ENCODE assay signal across 26 cellular contexts in the genomic region with DNA sequence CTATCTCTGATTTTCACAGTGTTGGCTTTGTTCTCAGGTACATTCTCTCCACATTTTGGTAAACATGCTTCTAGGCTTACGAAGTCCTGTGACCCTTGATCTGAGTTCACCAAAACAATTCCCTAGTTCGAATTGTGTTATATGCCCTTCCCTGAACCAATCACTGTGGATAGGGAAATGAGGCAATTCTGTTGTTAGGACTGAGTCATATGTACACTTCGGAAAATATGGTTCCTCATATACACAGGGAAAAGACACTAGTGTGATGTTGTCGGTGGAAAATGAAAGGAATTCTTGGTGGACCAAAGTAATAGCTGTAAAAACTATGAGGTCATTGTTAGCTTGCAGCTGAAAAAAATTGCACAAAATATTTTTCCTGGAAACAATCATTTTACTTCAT. TPM values are rescaled to one million over a fixed set of nuclear protein-coding genes. Genes with fewer than 3 reads are reported as not detected.
DNase-seq lines count a peak whose midpoint lies in the region; FAIRE-seq and TF ChIP-seq lines count a peak whose summit lies in the region.
"Had no signal": no experiment of that assay in that cellular context is flagged by ENCODE, and none has a peak within 500 bp of the region (broad histone marks: within the 10 kb centered on the region; RNA-seq: fewer than 3 reads in every experiment).

No MANE protein-coding gene starts in this region.

- intact Hi-C loops in MCF 10A (cut with micrococcal nuclease) (no loop called here), breast epithelium (cut with DNase I; ENCODE audit: low total_unique reads) (no loop called here), esophagus squamous epithelium (cut with DNase I) (no loop called here)

- no peaks in the 10 kb centered on the region for H4K20me1 ChIP-seq in astrocyte (ENCODE audit: insufficient read depth, low read length)
- H4K20me1 ChIP-seq: BLaER1 had no signal

- H3K9me3 Mint-ChIP-seq in MCF 10A (ENCODE audit: unreplicated experiment) (peaks cover 11% of the 10 kb centered on the region), astrocyte (ENCODE audit: unreplicated experiment) (no peaks in the 10 kb centered on the region)
- H3K9me3 Mint-ChIP-seq: CD8-positive, alpha-beta T cell; HFFc6 had no signal

- H3K36me3 ChIP-seq in breast epithelium = no peaks in the 10 kb centered on the region
- H3K36me3 ChIP-seq in astrocyte (ENCODE audit: insufficient read depth, low read length) = no peaks in the 10 kb centered on the region
- H3K36me3 ChIP-seq in esophagus squamous epithelium = no peaks in the 10 kb centered on the region
- H3K36me3 ChIP-seq in HAP-1 (replicated peaks) = no peaks in the 10 kb centered on the region
- H3K36me3 ChIP-seq: BLaER1 had no signal

- H3K36me3 Mint-ChIP-seq in MCF 10A (ENCODE audit: insufficient read depth, unreplicated experiment) = no peaks in the 10 kb centered on the region
- no peaks in the 10 kb centered on the region for H3K36me3 Mint-ChIP-seq in astrocyte (ENCODE audit: low read depth, unreplicated experiment)
- H3K36me3 Mint-ChIP-seq: CD8-positive, alpha-beta T cell had no signal

- in situ Hi-C loops in HAP-1 (cut with MboI; ENCODE audit: low sequenced_read_pairs) = no loop called here

- BruUV-seq in MCF 10A (replicated peaks; lab: Mats Ljungman, UMichigan) = no TSS peak

- peaks cover 0 to 6% of the 10 kb centered on the region in 2 donors for H3K27me3 ChIP-seq in breast epithelium
- H3K27me3 ChIP-seq in astrocyte (ENCODE audit: insufficient read depth, low read length) = no peaks in the 10 kb centered on the region
- no peaks in the 10 kb centered on the region for H3K27me3 ChIP-seq in esophagus squamous epithelium
- no peaks in the 10 kb centered on the region for H3K27me3 ChIP-seq in HAP-1 (ENCODE audit: low read depth)

- no peak overlapping the region for H3K4me2 ChIP-seq in astrocyte (ENCODE audit: low read length)
- H3K4me2 ChIP-seq: BLaER1, PC-9 had no signal

- no peaks in the 10 kb centered on the region for H3K4me1 ChIP-seq in breast epithelium
- no peaks in the 10 kb centered on the region for H3K4me1 ChIP-seq in astrocyte (ENCODE audit: insufficient read depth, low read length)
- H3K4me1 ChIP-seq in esophagus squamous epithelium = no peaks in the 10 kb centered on the region
- H3K4me1 ChIP-seq in HAP-1 = peaks cover 6% of the 10 kb centered on the region
- H3K4me1 ChIP-seq: BLaER1 had no signal

- H3K27ac ChIP-seq in breast epithelium = no peak overlapping the region
- no peak overlapping the region for H3K27ac ChIP-seq in astrocyte (ENCODE audit: low read depth, low read length)
- peak overlapping the region; percentile 64 to 79 (median 75) for H3K27ac ChIP-seq in esophagus squamous epithelium
- H3K27ac ChIP-seq: BLaER1, PC-9 had no signal

- H3K4me1 Mint-ChIP-seq in MCF 10A (ENCODE audit: insufficient read depth, unreplicated experiment) (peaks cover 15% of the 10 kb centered on the region), astrocyte (ENCODE audit: low read depth, unreplicated experiment) (peaks cover 2% of the 10 kb centered on the region)

- peak; percentile 78 for FAIRE-seq in astrocyte (lab: Jason Lieb, UNC)
- FAIRE-seq: GM12878, GM18507, H1, HepG2 had no signal

- no peak for TF ChIP-seq CTCF in MCF 10A (IDR thresholded peaks at IDR 0.05; ENCODE audit: unreplicated experiment)
- TF ChIP-seq CTCF in breast epithelium (IDR thresholded peaks at IDR 0.05) = no peak
- no peak for TF ChIP-seq CTCF in astrocyte (IDR thresholded peaks at IDR 0.05; ENCODE audit: insufficient read depth, low read depth, low read length)
- no peak for TF ChIP-seq CTCF in esophagus squamous epithelium (IDR thresholded peaks at IDR 0.05)

- H3K27me3 Mint-ChIP-seq in MCF 10A (ENCODE audit: insufficient read depth, unreplicated experiment) (no peaks in the 10 kb centered on the region), astrocyte (ENCODE audit: low read depth, unreplicated experiment) (no peaks in the 10 kb centered on the region)

- H3K4me3 ChIP-seq in breast epithelium = no peak overlapping the region
- H3K4me3 ChIP-seq in astrocyte (ENCODE audit: insufficient read depth, low read depth, low read length) = no peak overlapping the region
- H3K4me3 ChIP-seq in esophagus squamous epithelium = no peak overlapping the region
- H3K4me3 ChIP-seq in HAP-1 = no peak overlapping the region
- H3K4me3 ChIP-seq: BLaER1, GM12878, PC-9 had no signal

- H3K9me3 ChIP-seq in breast epithelium (no peaks in the 10 kb centered on the region), astrocyte (ENCODE audit: insufficient read depth, low read depth, low read length) (no peaks in the 10 kb centered on the region), esophagus squamous epithelium (no peaks in the 10 kb centered on the region), HAP-1 (no peaks in the 10 kb centered on the region)

- CTCF ChIA-PET in MCF 10A (lab: Yijun Ruan, JAX) = interaction anchor here (0.6 kb wide), 1 partner anchor 1492 kb away, joined by 3 read pairs; no protein-coding TSS in a partner anchor

- DNase-seq in MCF 10A (ENCODE audit: unreplicated experiment) (peak; percentile 36), breast epithelium (ENCODE audit: low spot score in 2 of 2) (no peak), astrocyte (ENCODE audit: low read depth) (no peak), esophagus squamous epithelium (lab: John Stamatoyannopoulos, UW) (no peak), HAP-1 (ENCODE audit: low spot score in 2 of 2) (no peak), GM03348 (ENCODE audit: low spot score) (no peak), DMS79 treated with DMSO at 0.1 percent for 48 hours (lab: John Stamatoyannopoulos, UW) (no peak)
- no peak for DNase-seq in activated naive CD4-positive, alpha-beta T cell treated with Interleukin-2 at 50 U/mL for 16 hours
- DNase-seq: Calu3; CD8-positive, alpha-beta T cell; DMS79; GDM1; HFFc6; KBM-7; NCI-H1417 treated with DMSO at 0.1 percent for 48 hours; NCI-H187 treated with DMSO at 0.1 percent for 48 hours; NCI-H345; NCI-H524 treated with DMSO at 0.1 percent for 48 hours; PC-9 had no signal

- H3K27ac Mint-ChIP-seq in MCF 10A (ENCODE audit: low read depth, unreplicated experiment) (peak overlapping the region; percentile 90), astrocyte (ENCODE audit: unreplicated experiment) (no peak overlapping the region)
- H3K27ac Mint-ChIP-seq: CD8-positive, alpha-beta T cell; HFFc6 had no signal

- 44 to 61% methylated on average over 4 of the region's 4 CpGs for WGBS in esophagus squamous epithelium, 2 donors

- POLR2A ChIA-PET in MCF 10A (lab: Yijun Ruan, JAX) = no interaction called here

- H2AFZ ChIP-seq in astrocyte (ENCODE audit: low read depth, low read length) = no peak overlapping the region
- H2AFZ ChIP-seq: PC-9 had no signal

- H3K4me3 Mint-ChIP-seq in MCF 10A (ENCODE audit: unreplicated experiment) = peak overlapping the region; percentile 25
- no peak overlapping the region for H3K4me3 Mint-ChIP-seq in astrocyte (ENCODE audit: unreplicated experiment)
- H3K4me3 Mint-ChIP-seq: CD8-positive, alpha-beta T cell; HFFc6 had no signal

- H3K79me2 ChIP-seq in astrocyte (ENCODE audit: insufficient read depth, low read length) = no peaks in the 10 kb centered on the region

- TF ChIP-seq POLR2A in breast epithelium (IDR thresholded peaks at IDR 0.05) = no peak
- no peak for TF ChIP-seq POLR2A in esophagus squamous epithelium (IDR thresholded peaks at IDR 0.05)

- no peak overlapping the region for H3K9ac ChIP-seq in astrocyte (ENCODE audit: low read length)
- H3K9ac ChIP-seq: BLaER1 had no signal

RNA-seq across cellular contexts. Expression of a gene that starts 46.6 kb away (rescaled TPM):
- total RNA-seq in MCF 10A (2022) (not detected in 2 replicates), breast epithelium (not detected), astrocyte (not detected in 2 replicates), esophagus squamous epithelium (not detected)
- total RNA-seq: A172; Calu3; CD8-positive, alpha-beta T cell; GM12878; H1; HepG2; PC-9; Right ventricle myocardium inferior had no signal

Comparison
In these comparisons a context has a peak if more than half of its experiments do, and no peak if none do; other contexts are left out.
1. H3K27ac ChIP-seq: peak in esophagus squamous epithelium (4 of 4); none in breast epithelium (0 of 2) and astrocyte (single experiment).